Comparison of ENCODE assay signal across 1 cellular context in the genomic region with DNA sequence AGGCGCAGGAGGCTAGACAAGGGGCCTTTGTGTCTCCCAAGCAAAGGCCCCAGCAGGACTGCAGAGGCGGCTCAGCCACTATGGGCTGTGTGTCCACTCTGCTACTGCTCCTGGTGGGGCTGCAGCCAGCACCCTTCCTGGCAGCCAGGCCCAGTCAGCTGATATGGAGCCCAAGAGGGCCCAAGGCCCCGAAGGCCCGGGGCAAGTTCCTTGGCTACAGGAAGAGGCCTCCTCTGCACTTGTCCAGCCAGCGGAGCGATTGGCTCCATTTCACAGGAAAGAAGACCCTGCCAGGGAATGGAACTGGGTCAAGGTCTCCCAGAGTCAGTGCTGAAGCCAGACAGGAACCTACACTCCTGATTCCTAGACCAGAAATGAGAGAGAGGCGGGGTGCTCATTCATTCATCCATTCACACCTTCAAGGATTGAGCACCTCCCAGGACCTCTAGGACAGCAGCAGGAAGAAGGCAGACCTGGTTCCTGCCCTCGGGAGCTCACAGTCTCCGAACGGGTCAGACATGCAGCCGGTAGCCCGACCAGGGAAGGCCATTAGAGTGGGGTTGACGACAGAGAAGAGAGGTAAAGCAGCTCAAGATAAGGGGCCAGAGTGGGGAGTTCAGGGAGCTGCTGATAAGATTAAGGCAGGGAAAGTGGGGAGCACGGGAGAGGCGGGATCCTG.
TF ChIP-seq lines count a peak whose summit lies in the region.

No MANE protein-coding gene starts in this region.

TF ChIP-seq in H1, 55 proteins besides CTCF, POLR2A, EP300 and RAD21:
- TF ChIP-seq CREB1 (IDR thresholded peaks at IDR 0.05) (no peak), RBBP5 (IDR thresholded peaks at IDR 0.05; ENCODE audit: borderline replicate concordance, low read depth, low read length) (no peak), SP4 (IDR thresholded peaks at IDR 0.05; ENCODE audit: low read length) (no peak), CHD1 (IDR thresholded peaks at IDR 0.05; ENCODE audit: low read depth, low read length) (no peak), HDAC6 (IDR thresholded peaks at IDR 0.05; ENCODE audit: low read depth, low read length) (no peak)
- TF ChIP-seq, protein P1, sequence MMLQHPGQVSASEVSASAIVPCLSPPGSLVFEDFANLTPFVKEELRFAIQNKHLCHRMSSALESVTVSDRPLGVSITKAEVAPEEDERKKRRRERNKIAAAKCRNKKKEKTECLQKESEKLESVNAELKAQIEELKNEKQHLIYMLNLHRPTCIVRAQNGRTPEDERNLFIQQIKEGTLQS (IDR thresholded peaks at IDR 0.05; ENCODE audit: insufficient read depth, low read depth, low read length) = no peak
